In the genomic region with DNA sequence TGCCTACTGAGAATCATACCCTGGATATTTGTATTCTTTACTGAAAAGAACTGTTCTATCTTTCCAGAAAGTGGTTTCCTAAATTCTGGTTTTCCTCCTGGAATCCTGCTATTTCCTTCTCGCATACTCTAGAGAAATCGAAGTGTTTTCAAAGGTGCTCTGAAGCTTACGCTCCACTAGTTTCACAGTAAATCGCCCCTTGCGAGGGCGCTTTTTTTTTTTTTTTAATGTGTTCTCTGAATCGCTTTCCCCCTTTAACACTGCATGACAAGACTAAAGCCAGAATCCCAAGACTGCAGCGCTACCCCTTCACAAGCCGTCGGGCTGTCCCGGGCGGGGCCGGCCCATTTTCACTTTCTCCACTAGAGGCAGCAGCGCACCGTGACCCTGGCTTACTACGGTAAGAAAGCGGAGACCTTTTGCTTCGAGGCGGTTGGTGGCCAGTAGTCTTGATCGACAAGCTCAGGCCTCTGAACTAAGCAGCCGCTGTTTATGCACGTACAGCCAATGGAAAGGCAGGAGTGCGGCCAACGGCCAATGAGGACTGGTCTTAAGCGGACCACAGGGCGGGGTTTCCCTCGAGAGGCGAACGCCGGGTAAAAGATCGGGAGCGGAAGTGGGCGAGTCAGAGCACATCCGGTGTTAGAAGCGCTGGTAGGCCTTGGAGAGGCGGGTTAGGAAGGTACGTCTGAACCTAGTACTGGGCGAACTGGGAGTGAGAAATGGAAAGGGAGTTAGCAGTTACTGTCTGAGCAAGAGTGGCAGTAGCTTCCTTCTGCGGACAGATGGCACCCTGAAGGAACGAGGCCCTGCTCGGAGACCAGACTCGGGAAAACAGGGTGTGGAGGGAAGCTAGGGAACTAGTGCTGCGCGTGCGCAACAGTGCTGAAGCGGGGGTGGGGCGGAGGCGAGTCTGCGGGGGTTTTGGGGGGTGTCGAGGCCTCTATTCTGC, we compare ENCODE assay signal across 1 cellular context.
A peak's percentile ranks its signal among the peaks of the same experiment; 100 is the strongest.
TF ChIP-seq lines count a peak whose summit lies in the region.

A gene with protein sequence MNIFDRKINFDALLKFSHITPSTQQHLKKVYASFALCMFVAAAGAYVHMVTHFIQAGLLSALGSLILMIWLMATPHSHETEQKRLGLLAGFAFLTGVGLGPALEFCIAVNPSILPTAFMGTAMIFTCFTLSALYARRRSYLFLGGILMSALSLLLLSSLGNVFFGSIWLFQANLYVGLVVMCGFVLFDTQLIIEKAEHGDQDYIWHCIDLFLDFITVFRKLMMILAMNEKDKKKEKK (plus strand): TSS at position 628 of the 952 bp plus-strand sequence. CDS start 10,937 bp downstream, outside the sequence.

TF ChIP-seq in HepG2, 621 proteins besides CTCF, POLR2A, EP300 and RAD21 (continued from another document and continues in another):
- TF ChIP-seq, protein P1, sequence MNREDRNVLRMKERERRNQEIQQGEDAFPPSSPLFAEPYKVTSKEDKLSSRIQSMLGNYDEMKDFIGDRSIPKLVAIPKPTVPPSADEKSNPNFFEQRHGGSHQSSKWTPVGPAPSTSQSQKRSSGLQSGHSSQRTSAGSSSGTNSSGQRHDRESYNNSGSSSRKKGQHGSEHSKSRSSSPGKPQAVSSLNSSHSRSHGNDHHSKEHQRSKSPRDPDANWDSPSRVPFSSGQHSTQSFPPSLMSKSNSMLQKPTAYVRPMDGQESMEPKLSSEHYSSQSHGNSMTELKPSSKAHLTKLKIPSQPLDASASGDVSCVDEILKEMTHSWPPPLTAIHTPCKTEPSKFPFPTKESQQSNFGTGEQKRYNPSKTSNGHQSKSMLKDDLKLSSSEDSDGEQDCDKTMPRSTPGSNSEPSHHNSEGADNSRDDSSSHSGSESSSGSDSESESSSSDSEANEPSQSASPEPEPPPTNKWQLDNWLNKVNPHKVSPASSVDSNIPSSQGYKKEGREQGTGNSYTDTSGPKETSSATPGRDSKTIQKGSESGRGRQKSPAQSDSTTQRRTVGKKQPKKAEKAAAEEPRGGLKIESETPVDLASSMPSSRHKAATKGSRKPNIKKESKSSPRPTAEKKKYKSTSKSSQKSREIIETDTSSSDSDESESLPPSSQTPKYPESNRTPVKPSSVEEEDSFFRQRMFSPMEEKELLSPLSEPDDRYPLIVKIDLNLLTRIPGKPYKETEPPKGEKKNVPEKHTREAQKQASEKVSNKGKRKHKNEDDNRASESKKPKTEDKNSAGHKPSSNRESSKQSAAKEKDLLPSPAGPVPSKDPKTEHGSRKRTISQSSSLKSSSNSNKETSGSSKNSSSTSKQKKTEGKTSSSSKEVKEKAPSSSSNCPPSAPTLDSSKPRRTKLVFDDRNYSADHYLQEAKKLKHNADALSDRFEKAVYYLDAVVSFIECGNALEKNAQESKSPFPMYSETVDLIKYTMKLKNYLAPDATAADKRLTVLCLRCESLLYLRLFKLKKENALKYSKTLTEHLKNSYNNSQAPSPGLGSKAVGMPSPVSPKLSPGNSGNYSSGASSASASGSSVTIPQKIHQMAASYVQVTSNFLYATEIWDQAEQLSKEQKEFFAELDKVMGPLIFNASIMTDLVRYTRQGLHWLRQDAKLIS (CRISPR knock-in tag; IDR thresholded peaks at IDR 0.05), result peak; percentile 71; the same call in 1 of the 2 replicates
- TF ChIP-seq GRHL1 (CRISPR knock-in tag; conservative IDR thresholded peaks at IDR 0.05), result no peak
- TF ChIP-seq ZNF549 (CRISPR knock-in tag; IDR thresholded peaks at IDR 0.05), result no peak
- TF ChIP-seq ESRRA (CRISPR knock-in tag; IDR thresholded peaks at IDR 0.05; ENCODE audit: low read depth), result no peak
- no peak; the same call in 1 of the 2 replicates for TF ChIP-seq ZBTB14 (CRISPR knock-in tag; IDR thresholded peaks at IDR 0.05)
- TF ChIP-seq SATB2 (CRISPR knock-in tag; IDR thresholded peaks at IDR 0.05), result 0 out of 2 replicates have a peak, but pooled peaks have one; percentile 12
- no peak for TF ChIP-seq ZNF569 (CRISPR knock-in tag; IDR thresholded peaks at IDR 0.05; ENCODE audit: borderline replicate concordance)
- no peak for TF ChIP-seq ZNF878 (CRISPR knock-in tag; IDR thresholded peaks at IDR 0.05)
- peak; percentile 84 for TF ChIP-seq YEATS2 (CRISPR knock-in tag; IDR thresholded peaks at IDR 0.05; ENCODE audit: borderline replicate concordance)
- peak; percentile 25; the same call in 1 of the 2 replicates for TF ChIP-seq ZNF3 (CRISPR knock-in tag; IDR thresholded peaks at IDR 0.05)
- TF ChIP-seq ZNF101 (CRISPR knock-in tag; IDR thresholded peaks at IDR 0.05; ENCODE audit: borderline replicate concordance, low read depth), result no peak
- TF ChIP-seq MLXIP (CRISPR knock-in tag; IDR thresholded peaks at IDR 0.05; ENCODE audit: borderline replicate concordance), result no peak
- no peak for TF ChIP-seq ZNF468 (CRISPR knock-in tag; IDR thresholded peaks at IDR 0.05)
- TF ChIP-seq ISX (CRISPR knock-in tag; conservative IDR thresholded peaks at IDR 0.05), result no peak
- TF ChIP-seq ZNF180 (CRISPR knock-in tag; IDR thresholded peaks at IDR 0.05; ENCODE audit: borderline replicate concordance, low read depth), result no peak
- peak; percentile 64; the same call in 1 of the 2 replicates for TF ChIP-seq ZNF33B (CRISPR knock-in tag; IDR thresholded peaks at IDR 0.05)
- TF ChIP-seq GLMP (CRISPR knock-in tag; IDR thresholded peaks at IDR 0.05; ENCODE audit: borderline replicate concordance), result no peak; the same call in 1 of the 2 replicates
- no peak for TF ChIP-seq TFAP4 (IDR thresholded peaks at IDR 0.05; ENCODE audit: borderline replicate concordance, low read depth)
- TF ChIP-seq ZNF639 (CRISPR knock-in tag; conservative IDR thresholded peaks at IDR 0.05), result peak; percentile 43; the same call in 1 of the 2 replicates
- TF ChIP-seq ZNF841 (CRISPR knock-in tag; IDR thresholded peaks at IDR 0.05; ENCODE audit: borderline replicate concordance), result no peak
- no peak for TF ChIP-seq ZNF230 (CRISPR knock-in tag; IDR thresholded peaks at IDR 0.05)
- TF ChIP-seq ZNF329 (CRISPR knock-in tag; IDR thresholded peaks at IDR 0.05; ENCODE audit: low read depth), result no peak
- TF ChIP-seq TOE1 (CRISPR knock-in tag; IDR thresholded peaks at IDR 0.05), result 0 out of 2 replicates have a peak, but pooled peaks have one; percentile 15
- no peak; the same call in 1 of the 2 replicates for TF ChIP-seq HCFC1 (IDR thresholded peaks at IDR 0.05; ENCODE audit: low read depth, low read length)
- 0 out of 2 replicates have a peak, but pooled peaks have one; percentile 67 for TF ChIP-seq ELF4 (CRISPR knock-in tag; IDR thresholded peaks at IDR 0.05; ENCODE audit: borderline replicate concordance)
- TF ChIP-seq HMG20A (CRISPR knock-in tag; IDR thresholded peaks at IDR 0.05; ENCODE audit: borderline replicate concordance), result no peak; the same call in 1 of the 2 replicates
- TF ChIP-seq, protein P2, sequence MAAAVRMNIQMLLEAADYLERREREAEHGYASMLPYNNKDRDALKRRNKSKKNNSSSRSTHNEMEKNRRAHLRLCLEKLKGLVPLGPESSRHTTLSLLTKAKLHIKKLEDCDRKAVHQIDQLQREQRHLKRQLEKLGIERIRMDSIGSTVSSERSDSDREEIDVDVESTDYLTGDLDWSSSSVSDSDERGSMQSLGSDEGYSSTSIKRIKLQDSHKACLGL (CRISPR knock-in tag; IDR thresholded peaks at IDR 0.05), result no peak
- peak; percentile 49; the same call in 1 of the 2 replicates for TF ChIP-seq HOXA3 (CRISPR knock-in tag; IDR thresholded peaks at IDR 0.05)
- TF ChIP-seq BRCA1 (CRISPR knock-in tag; IDR thresholded peaks at IDR 0.05), result peak; percentile 29; the same call in 1 of the 2 replicates
- 0 out of 2 replicates have a peak, but pooled peaks have one; percentile 9 for TF ChIP-seq ARID3A (IDR thresholded peaks at IDR 0.05; ENCODE audit: low read depth, low read length)
- TF ChIP-seq KDM6A (CRISPR knock-in tag; IDR thresholded peaks at IDR 0.05; ENCODE audit: low read depth), result no peak
- TF ChIP-seq RBFOX2 (IDR thresholded peaks at IDR 0.05; ENCODE audit: low read depth, low read length), result no peak; the same call in 1 of the 2 replicates
- no peak for TF ChIP-seq THAP8 (CRISPR knock-in tag; IDR thresholded peaks at IDR 0.05; ENCODE audit: borderline replicate concordance)
- TF ChIP-seq NCOA2 (CRISPR knock-in tag; IDR thresholded peaks at IDR 0.05), result peak; percentile 50; the same call in 1 of the 2 replicates
- peak; percentile 90 for TF ChIP-seq ZNF431 (CRISPR knock-in tag; IDR thresholded peaks at IDR 0.05; ENCODE audit: borderline replicate concordance, low read depth)
- TF ChIP-seq NFE2 (CRISPR knock-in tag; IDR thresholded peaks at IDR 0.05), result no peak
- TF ChIP-seq ZNF557 (CRISPR knock-in tag; IDR thresholded peaks at IDR 0.05), result no peak
- TF ChIP-seq ONECUT2 (CRISPR knock-in tag; IDR thresholded peaks at IDR 0.05), result peak; percentile 32; the same call in 1 of the 2 replicates
